Comparison of ENCODE assay signal across 9 cellular contexts in genomic region chr11:10317776-10318526, GRCh38. TPM values are rescaled to one million over a fixed set of nuclear protein-coding genes. Genes with fewer than 3 reads are reported as not detected.
DNase-seq lines count a peak whose midpoint lies in the region; ATAC-seq and TF ChIP-seq lines count a peak whose summit lies in the region.
"Had no signal": no experiment of that assay in that cellular context is flagged by ENCODE, and none has a peak within 500 bp of the region (broad histone marks: within the 10 kb centered on the region; RNA-seq: fewer than 3 reads in every experiment).

No MANE protein-coding gene starts in this region.

- H3K9me3 ChIP-seq in neural progenitor cell (ENCODE audit: low read depth) = no peaks in the 10 kb centered on the region

- H3K4me2 ChIP-seq in GM23338 (no peak overlapping the region), neural progenitor cell (peak overlapping the region; percentile 63)

- H3K9me3 Mint-ChIP-seq in GM23338 = no peaks in the 10 kb centered on the region
- no peaks in the 10 kb centered on the region for H3K9me3 Mint-ChIP-seq in neural progenitor cell

- DNase-seq in GM23338 (ENCODE audit: low spot score) = no peak
- peak; percentile 88 for DNase-seq in NCI-H2029 (lab: John Stamatoyannopoulos, UW)
- DNase-seq in neural progenitor cell (ENCODE audit: low spot score) = peak; percentile 29
- no peak for DNase-seq in stimulated activated CD4-positive, alpha-beta T cell treated with anti-CD3 and anti-CD28 coated beads, Interleukin-4, amount 100 ng/mL, for 1 hour
- no peak for DNase-seq in NCI-H446 treated with DMSO at 0.1 percent for 48 hours (lab: John Stamatoyannopoulos, UW)
- no peak for DNase-seq in NOMO-1 (lab: John Stamatoyannopoulos, UW; ENCODE audit: unreplicated experiment in 2 of 2)
- DNase-seq in activated T-cell treated with anti-CD3 and anti-CD28 coated beads for 4 hours = no peak
- DNase-seq: activated CD4-positive, alpha-beta T cell treated with anti-CD3 and anti-CD28 coated beads, Interleukin-2, amount 50 U/mL, for 1 hour had no signal

- no peaks in the 10 kb centered on the region for H3K9me2 ChIP-seq in GM23338 (ENCODE audit: insufficient read depth)

- TF ChIP-seq CTCF in GM23338 (conservative IDR thresholded peaks at IDR 0.05; ENCODE audit: low read depth in 2 of 2) (no peak), neural progenitor cell (IDR thresholded peaks at IDR 0.05) (no peak)

- H3K4me3 Mint-ChIP-seq in GM23338 = no peak overlapping the region
- no peak overlapping the region for H3K4me3 Mint-ChIP-seq in neural progenitor cell

- no peak overlapping the region for H3K27ac ChIP-seq in GM23338 (ENCODE audit: low read depth)
- H3K27ac ChIP-seq in neural progenitor cell = peak overlapping the region; percentile 76

- H4K20me1 ChIP-seq in GM23338 (replicated peaks; ENCODE audit: insufficient read depth) (no peaks in the 10 kb centered on the region), neural progenitor cell (ENCODE audit: low read depth) (no peaks in the 10 kb centered on the region)

- no peaks in the 10 kb centered on the region for H3F3A ChIP-seq in GM23338 (replicated peaks; ENCODE audit: low read depth)
- peaks cover 32% of the 10 kb centered on the region for H3F3A ChIP-seq in neural progenitor cell (ENCODE audit: low read depth)

- peak overlapping the region; percentile 72 for H2AFZ ChIP-seq in GM23338
- H2AFZ ChIP-seq in neural progenitor cell (replicated peaks) = no peak overlapping the region

- H3K36me3 ChIP-seq in GM23338 (ENCODE audit: insufficient read depth) (no peaks in the 10 kb centered on the region), neural progenitor cell (no peaks in the 10 kb centered on the region)

- H3K36me3 Mint-ChIP-seq in GM23338 (ENCODE audit: low read depth) = no peaks in the 10 kb centered on the region
- no peaks in the 10 kb centered on the region for H3K36me3 Mint-ChIP-seq in neural progenitor cell

- peaks cover 26% of the 10 kb centered on the region for H3K4me1 ChIP-seq in GM23338 (ENCODE audit: insufficient read depth)
- H3K4me1 ChIP-seq in neural progenitor cell = peaks cover 29% of the 10 kb centered on the region

- H3K4me3 ChIP-seq in GM23338 = no peak overlapping the region
- H3K4me3 ChIP-seq in neural progenitor cell = no peak overlapping the region

- H3K79me2 ChIP-seq in GM23338 (replicated peaks; ENCODE audit: insufficient read depth) (no peaks in the 10 kb centered on the region), neural progenitor cell (ENCODE audit: low read depth) (no peaks in the 10 kb centered on the region)

- H3K27me3 Mint-ChIP-seq in GM23338 (ENCODE audit: insufficient read depth, low read depth, poor library complexity) (peaks cover 7% of the 10 kb centered on the region), neural progenitor cell (ENCODE audit: insufficient read depth, low read depth) (peaks cover 2% of the 10 kb centered on the region)

- ATAC-seq in GM18511 (IDR thresholded peaks at IDR 0.05; ENCODE audit: unreplicated experiment) = peak; percentile 77
- ATAC-seq in GM23338 = no peak

- no peaks in the 10 kb centered on the region for H3K27me3 ChIP-seq in GM23338 (ENCODE audit: insufficient read depth)
- no peaks in the 10 kb centered on the region for H3K27me3 ChIP-seq in neural progenitor cell

- peaks cover 40% of the 10 kb centered on the region for H3K4me1 Mint-ChIP-seq in GM23338
- H3K4me1 Mint-ChIP-seq in neural progenitor cell = peaks cover 36% of the 10 kb centered on the region

- no peak overlapping the region for H3K9ac ChIP-seq in neural progenitor cell

- no peak overlapping the region for H3K27ac Mint-ChIP-seq in GM23338
- peak overlapping the region; percentile 96 for H3K27ac Mint-ChIP-seq in neural progenitor cell

TF ChIP-seq in GM23338, 12 proteins besides CTCF, POLR2A, EP300 and RAD21 (continues in another document):
- no peak for TF ChIP-seq NANOG (IDR thresholded peaks at IDR 0.05; ENCODE audit: borderline replicate concordance)
- no peak for TF ChIP-seq POLR2AphosphoS5 (IDR thresholded peaks at IDR 0.05; ENCODE audit: low read depth)
- no peak for TF ChIP-seq ZNF462 (CRISPR knock-in tag; IDR thresholded peaks at IDR 0.05)
- TF ChIP-seq CREB1 (CRISPR knock-in tag; IDR thresholded peaks at IDR 0.05; ENCODE audit: low read depth) = no peak
- TF ChIP-seq JUNB (IDR thresholded peaks at IDR 0.05; ENCODE audit: unreplicated experiment) = no peak
- TF ChIP-seq EZH2phosphoT487 (IDR thresholded peaks at IDR 0.05; ENCODE audit: unreplicated experiment) = no peak
- TF ChIP-seq ETS1 (IDR thresholded peaks at IDR 0.05) = no peak
- TF ChIP-seq ZNF331 (CRISPR knock-in tag; IDR thresholded peaks at IDR 0.05; ENCODE audit: low read depth) = no peak
- TF ChIP-seq STAT1 (IDR thresholded peaks at IDR 0.05; ENCODE audit: unreplicated experiment) = no peak
- no peak for TF ChIP-seq EZH2 (IDR thresholded peaks at IDR 0.05; ENCODE audit: low read depth, unreplicated experiment)
- no peak for TF ChIP-seq ZNF114 (CRISPR knock-in tag; IDR thresholded peaks at IDR 0.05)

RNA-seq across cellular contexts. Expression of gene ADM, which starts 13.1 kb away (rescaled TPM):
- 73.4 and 75.8 TPM in 2 replicates for total RNA-seq in GM23338 (2014; rRNA removed; shearing (Covaris generic))
- polyA plus RNA-seq in GM23338 (2016; fragmentation: Nextera tagmentation; extraction: Ambion mirVana) = 84.5 and 95.9 TPM in 2 replicates
- total RNA-seq in neural progenitor cell (ENCODE audit: low replicate concordance) = 3.8 and 8.5 TPM in 2 replicates

RNA-seq across cellular contexts. Expression of gene SBF2, which starts 23.9 kb away (rescaled TPM):
- total RNA-seq in GM23338 (2014; rRNA removed; shearing (Covaris generic)) = 49.1 and 53.5 TPM in 2 replicates
- polyA plus RNA-seq in GM23338 (2016; fragmentation: Nextera tagmentation; extraction: Ambion mirVana) = 20.2 and 25.6 TPM in 2 replicates
- total RNA-seq in neural progenitor cell (ENCODE audit: low replicate concordance) = 48.2 and 51.1 TPM in 2 replicates

Comparison
In these comparisons a context has a peak if more than half of its experiments do, and no peak if none do; other contexts are left out.
1. DNase-seq: peak in NCI-H2029 (single experiment) and neural progenitor cell (single experiment); none in GM23338 (single experiment), stimulated activated CD4-positive, alpha-beta T cell treated with anti-CD3 and anti-CD28 coated beads, Interleukin-4, amount 100 ng/mL, for 1 hour (single experiment), NCI-H446 treated with DMSO at 0.1 percent for 48 hours (single experiment), NOMO-1 (0 of 2) and activated T-cell treated with anti-CD3 and anti-CD28 coated beads for 4 hours (single experiment).